9 cellular contexts compared by ENCODE assay signal in the genomic region with DNA sequence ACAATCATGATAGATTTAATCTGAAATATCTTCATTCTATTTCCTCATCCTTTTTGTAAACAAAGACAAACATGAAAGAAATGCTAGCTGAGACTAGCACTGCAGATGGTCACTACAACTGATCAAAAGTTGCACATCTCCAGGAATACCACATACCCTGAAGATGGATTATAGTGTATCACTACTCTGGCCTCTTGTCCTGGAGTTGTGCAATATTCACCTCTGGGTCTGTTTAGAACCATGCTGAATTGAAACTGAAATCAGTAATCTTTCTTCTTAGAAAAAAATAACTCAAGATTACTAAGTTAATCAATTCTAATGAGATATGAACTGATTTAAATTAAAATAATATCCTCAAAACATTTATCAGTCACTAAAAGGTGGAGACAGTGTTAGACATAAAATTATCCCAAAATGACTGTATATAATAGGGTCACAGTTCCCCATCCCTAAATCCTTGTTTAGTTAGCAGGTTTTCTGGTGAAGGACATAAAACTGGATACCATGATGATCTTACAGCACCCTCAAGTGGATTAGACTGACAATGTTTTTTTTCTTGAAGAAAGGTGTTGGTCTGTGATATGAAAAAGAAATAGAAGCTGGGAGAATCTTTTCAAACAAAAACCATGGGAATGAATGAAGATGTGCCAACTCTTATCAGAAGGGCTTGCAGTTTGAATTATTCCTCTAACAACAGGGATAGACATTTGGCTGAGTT. TPM values are rescaled to one million over a fixed set of nuclear protein-coding genes. Genes with fewer than 3 reads are reported as not detected.
DNase-seq lines count a peak whose midpoint lies in the region; ATAC-seq lines count a peak whose summit lies in the region.
"Had no signal": no experiment of that assay in that cellular context is flagged by ENCODE, and none has a peak within 500 bp of the region (broad histone marks: within the 10 kb centered on the region; RNA-seq: fewer than 3 reads in every experiment).

No MANE protein-coding gene starts in this region.

- no peaks in the 10 kb centered on the region for H3K4me1 Mint-ChIP-seq in activated CD8-positive, alpha-beta memory T cell treated with anti-CD3 and anti-CD28 coated beads, Interleukin-2, amount 10 ng/mL, durations not matched to agents 7 days and 5 days

- H3K36me3 Mint-ChIP-seq in activated CD8-positive, alpha-beta memory T cell treated with anti-CD3 and anti-CD28 coated beads, Interleukin-2, amount 10 ng/mL, durations not matched to agents 7 days and 5 days, result no peaks in the 10 kb centered on the region

- H3K9me3 Mint-ChIP-seq in activated CD8-positive, alpha-beta memory T cell treated with anti-CD3 and anti-CD28 coated beads, Interleukin-2, amount 10 ng/mL, durations not matched to agents 7 days and 5 days (ENCODE audit: low read depth), result no peaks in the 10 kb centered on the region
- H3K9me3 Mint-ChIP-seq: T-helper 1 cell treated with Interleukin-12 subunit alpha and Interleukin-12 subunit beta and Interleukin-4 antibody, amounts not matched to agents 30 μg/mL and 1 μg/mL, for 36 hours had no signal

- CTCF ChIA-PET in activated CD8-positive, alpha-beta memory T cell treated with anti-CD3 and anti-CD28 coated beads, Interleukin-2, amount 10 ng/mL, durations not matched to agents 7 days and 5 days (lab: Charles Lee), result interaction anchor here (1.1 kb wide), 1 partner anchor 666 kb away, joined by 4 read pairs; no protein-coding TSS in a partner anchor

- no peak overlapping the region for H3K27ac Mint-ChIP-seq in activated CD8-positive, alpha-beta memory T cell treated with anti-CD3 and anti-CD28 coated beads, Interleukin-2, amount 10 ng/mL, durations not matched to agents 7 days and 5 days
- H3K27ac Mint-ChIP-seq: T-helper 1 cell treated with Interleukin-12 subunit alpha and Interleukin-12 subunit beta and Interleukin-4 antibody, amounts not matched to agents 30 μg/mL and 1 μg/mL, for 36 hours had no signal

- no peak overlapping the region for H3K4me3 Mint-ChIP-seq in activated CD8-positive, alpha-beta memory T cell treated with anti-CD3 and anti-CD28 coated beads, Interleukin-2, amount 10 ng/mL, durations not matched to agents 7 days and 5 days
- H3K4me3 Mint-ChIP-seq: T-helper 1 cell treated with Interleukin-12 subunit alpha and Interleukin-12 subunit beta and Interleukin-4 antibody, amounts not matched to agents 30 μg/mL and 1 μg/mL, for 36 hours had no signal

- peaks cover 13% of the 10 kb centered on the region for H3K27me3 Mint-ChIP-seq in activated CD8-positive, alpha-beta memory T cell treated with anti-CD3 and anti-CD28 coated beads, Interleukin-2, amount 10 ng/mL, durations not matched to agents 7 days and 5 days

- ATAC-seq in GM21737 (IDR thresholded peaks at IDR 0.05; ENCODE audit: unreplicated experiment), result peak; percentile 77
- ATAC-seq in activated CD8-positive, alpha-beta memory T cell treated with anti-CD3 and anti-CD28 coated beads, Interleukin-2, amount 10 ng/mL, durations not matched to agents 7 days and 5 days, result no peak
- no peak for ATAC-seq in left lobe of liver

- peak; percentile 8 for DNase-seq in GF-D8 (lab: John Stamatoyannopoulos, UW)
- DNase-seq in NCI-H1105 (lab: John Stamatoyannopoulos, UW), result peak; percentile 61
- DNase-seq in SW480 (ENCODE audit: low spot score), result peak; percentile 52
- DNase-seq in midbrain (lab: John Stamatoyannopoulos, UW), result peak; percentile 31
- no peak for DNase-seq in effector CD4-positive, alpha-beta T cell
- no peak for DNase-seq in activated CD8-positive, alpha-beta memory T cell treated with anti-CD3 and anti-CD28 coated beads, Interleukin-2, amount 10 ng/mL, durations not matched to agents 7 days and 5 days
- no peak for DNase-seq in left lobe of liver (ENCODE audit: low spot score)

RNA-seq across cellular contexts. Expression of a gene that starts 7.2 kb away (rescaled TPM):
- 10 to 100 TPM; 60.4 to 91.3 TPM for total RNA-seq in activated CD8-positive, alpha-beta memory T cell treated with anti-CD3 and anti-CD28 coated beads, Interleukin-2, amount 10 ng/mL, durations not matched to agents 7 days and 5 days
- 14.2 TPM for total RNA-seq in left lobe of liver

Comparison
In these comparisons a context has a peak if more than half of its experiments do, and no peak if none do; other contexts are left out.
1. DNase-seq: peak in GF-D8 (single experiment), NCI-H1105 (single experiment), SW480 (single experiment) and midbrain (single experiment); none in effector CD4-positive, alpha-beta T cell (single experiment), activated CD8-positive, alpha-beta memory T cell treated with anti-CD3 and anti-CD28 coated beads, Interleukin-2, amount 10 ng/mL, durations not matched to agents 7 days and 5 days (single experiment) and left lobe of liver (single experiment).